2 cellular contexts compared by ENCODE assay signal in genomic region chr3:134971359-134971758, GRCh38.
TF ChIP-seq lines count a peak whose summit lies in the region.

No MANE protein-coding gene starts in this region.

TF ChIP-seq in GM23338, 12 proteins besides CTCF, POLR2A, EP300 and RAD21:
- TF ChIP-seq REST (IDR thresholded peaks at IDR 0.05; ENCODE audit: unreplicated experiment): no peak
- TF ChIP-seq ZNF462 (CRISPR knock-in tag; IDR thresholded peaks at IDR 0.05): no peak
- TF ChIP-seq NANOG (IDR thresholded peaks at IDR 0.05; ENCODE audit: borderline replicate concordance): no peak
- TF ChIP-seq ZNF331 (CRISPR knock-in tag; IDR thresholded peaks at IDR 0.05; ENCODE audit: low read depth): no peak
- TF ChIP-seq EZH2phosphoT487 (IDR thresholded peaks at IDR 0.05; ENCODE audit: unreplicated experiment): no peak
- TF ChIP-seq STAT1 (IDR thresholded peaks at IDR 0.05; ENCODE audit: unreplicated experiment): no peak
- TF ChIP-seq CREB1 (CRISPR knock-in tag; IDR thresholded peaks at IDR 0.05; ENCODE audit: low read depth): no peak
- TF ChIP-seq ZNF114 (CRISPR knock-in tag; IDR thresholded peaks at IDR 0.05): no peak
- no peak for TF ChIP-seq ETS1 (IDR thresholded peaks at IDR 0.05)
- TF ChIP-seq EZH2 (IDR thresholded peaks at IDR 0.05; ENCODE audit: low read depth, unreplicated experiment): no peak
- no peak for TF ChIP-seq JUNB (IDR thresholded peaks at IDR 0.05; ENCODE audit: unreplicated experiment)
- TF ChIP-seq POLR2AphosphoS5 (IDR thresholded peaks at IDR 0.05; ENCODE audit: low read depth): no peak

TF ChIP-seq in WTC11, 78 proteins besides CTCF, POLR2A, EP300 and RAD21 (continued from another document):
- TF ChIP-seq USF1 (CRISPR knock-in tag; IDR thresholded peaks at IDR 0.05) (no peak), ZNF532 (CRISPR knock-in tag; IDR thresholded peaks at IDR 0.05; ENCODE audit: borderline replicate concordance) (no peak), NFATC4 (CRISPR knock-in tag; IDR thresholded peaks at IDR 0.05) (no peak), STAT6 (CRISPR knock-in tag; conservative IDR thresholded peaks at IDR 0.05; ENCODE audit: low read depth) (no peak)
TF ChIP-seq in WTC11: peak in this region for 0.
